ENCODE assay signal across 25 cellular contexts in genomic region chr16:12791340-12791739, GRCh38.
"Had no signal": no experiment of that assay in that cellular context is flagged by ENCODE, and none has a peak within 500 bp of the region (broad histone marks: within the 10 kb centered on the region; RNA-seq: fewer than 3 reads in every experiment).

No MANE protein-coding gene starts in this region.

- H3K36me3 ChIP-seq: esophagus muscularis mucosa, heart left ventricle, lower lobe of right lung had no signal

- DNase-seq: dermis blood vessel endothelial cell; dorsolateral prefrontal cortex; effector CD4-positive, alpha-beta T cell; effector memory CD4-positive, alpha-beta T cell; foreskin keratinocyte; heart left ventricle; hypothalamus; immature natural killer cell; islet precursor cell; kidney; kidney glomerular epithelial cell; left colon; left ventricle myocardium inferior; lower lobe of right lung; mesenchymal stem cell; mucosa of descending colon had no signal

- H3K4me1 Mint-ChIP-seq: immature natural killer cell, mesothelial cell of epicardium had no signal

- H3K4me3 Mint-ChIP-seq: immature natural killer cell, mesothelial cell of epicardium had no signal

- H3K4me3 ChIP-seq: coronary artery, dorsolateral prefrontal cortex, esophagus muscularis mucosa, gastroesophageal sphincter, heart left ventricle, hepatocyte, left ventricle myocardium inferior, lower lobe of right lung, mucosa of descending colon had no signal

- H3K4me2 ChIP-seq: hepatocyte had no signal

- ATAC-seq: foreskin keratinocyte, gastroesophageal sphincter, heart left ventricle, left colon, left lobe of liver, lower lobe of right lung, mucosa of descending colon had no signal

- H3K9me3 ChIP-seq: lower lobe of right lung, mucosa of descending colon had no signal

- FAIRE-seq: colon, endothelial cell of umbilical vein, frontal cortex, kidney had no signal

- H2AFZ ChIP-seq: hepatocyte had no signal

- H3K27ac Mint-ChIP-seq: immature natural killer cell, mesothelial cell of epicardium had no signal

- H3K4me1 ChIP-seq: foreskin keratinocyte, gastroesophageal sphincter, lower lobe of right lung had no signal

- H3K27me3 ChIP-seq: dorsolateral prefrontal cortex, esophagus muscularis mucosa, foreskin keratinocyte, gastroesophageal sphincter, heart left ventricle, hepatocyte had no signal

- H3K27ac ChIP-seq: coronary artery, dorsolateral prefrontal cortex, esophagus muscularis mucosa, foreskin keratinocyte, gastroesophageal sphincter, heart left ventricle, hepatocyte, left ventricle myocardium inferior, lower lobe of right lung had no signal
